In the genomic region with DNA sequence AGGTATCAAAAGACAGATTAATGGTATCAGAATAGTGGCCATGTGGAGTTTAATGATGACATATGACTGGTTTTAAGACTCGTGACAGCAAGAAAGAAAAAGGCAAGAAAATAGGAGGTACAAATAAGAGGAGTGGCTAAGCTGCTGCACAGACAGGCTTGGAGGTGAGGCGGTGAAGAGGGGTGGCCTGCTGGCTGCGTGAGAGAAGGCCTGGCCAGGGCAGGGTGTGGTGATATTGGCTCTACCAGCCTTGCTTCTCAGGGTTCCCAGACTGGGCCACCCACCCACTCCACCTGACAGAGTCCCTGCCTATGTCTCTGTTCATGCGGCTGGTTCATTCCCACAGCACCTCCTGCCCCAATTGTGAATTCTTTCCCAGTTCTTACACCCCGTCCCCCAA, we compare ENCODE assay signal across 28 cellular contexts.
"Had no signal": no experiment of that assay in that cellular context is flagged by ENCODE, and none has a peak within 500 bp of the region (broad histone marks: within the 10 kb centered on the region; RNA-seq: fewer than 3 reads in every experiment).

No MANE protein-coding gene starts in this region.

- H3K4me1 Mint-ChIP-seq: activated CD4-positive, alpha-beta memory T cell treated with anti-CD3 and anti-CD28 coated beads, Interleukin-2, amount 10 ng/mL, durations not matched to agents 7 days and 5 days; activated CD4-positive, alpha-beta T cell treated with anti-CD3 and anti-CD28 coated beads, Interleukin-2, amount 10 ng/mL, durations not matched to agents 7 days and 5 days; activated CD8-positive, alpha-beta memory T cell treated with anti-CD3 and anti-CD28 coated beads, Interleukin-2, amount 10 ng/mL, durations not matched to agents 7 days and 5 days; activated naive CD4-positive, alpha-beta T cell treated with anti-CD3 and anti-CD28 coated beads, Interleukin-2, amount 50 U/mL, for 24 hours; activated naive CD8-positive, alpha-beta T cell treated with anti-CD3 and anti-CD28 coated beads for 36 hours; activated naive CD8-positive, alpha-beta T cell treated with anti-CD3 and anti-CD28 coated beads, Interleukin-2, amount 50 U/mL, for 24 hours had no signal

- H3K4me3 Mint-ChIP-seq: activated CD4-positive, alpha-beta memory T cell treated with anti-CD3 and anti-CD28 coated beads, Interleukin-2, amount 10 ng/mL, durations not matched to agents 7 days and 5 days; activated CD4-positive, alpha-beta T cell treated with anti-CD3 and anti-CD28 coated beads, Interleukin-2, amount 10 ng/mL, durations not matched to agents 7 days and 5 days; activated CD8-positive, alpha-beta memory T cell treated with anti-CD3 and anti-CD28 coated beads, Interleukin-2, amount 10 ng/mL, durations not matched to agents 7 days and 5 days; activated naive CD4-positive, alpha-beta T cell treated with anti-CD3 and anti-CD28 coated beads for 36 hours; activated naive CD4-positive, alpha-beta T cell treated with anti-CD3 and anti-CD28 coated beads, Interleukin-2, amount 50 U/mL, for 24 hours; activated naive CD8-positive, alpha-beta T cell treated with anti-CD3 and anti-CD28 coated beads for 36 hours; activated naive CD8-positive, alpha-beta T cell treated with anti-CD3 and anti-CD28 coated beads, Interleukin-2, amount 50 U/mL, for 24 hours; activated T-helper 1 cell treated with anti-CD3 and anti-CD28 coated beads, Interleukin-12 subunit alpha, Interleukin-12 subunit beta, Interleukin-2, Interleukin-4 antibody, amounts not matched to agents 30 ng/mL and 10 ng/mL and 1 ng/mL, durations not matched to agents 14 hours and 24 hours and 36 hours; WTC11 had no signal

- H3K4me3 ChIP-seq: adrenal gland, body of pancreas had no signal

- ATAC-seq: activated CD8-positive, alpha-beta memory T cell treated with anti-CD3 and anti-CD28 coated beads, Interleukin-2, amount 10 ng/mL, durations not matched to agents 7 days and 5 days; activated naive CD8-positive, alpha-beta T cell treated with anti-CD3 and anti-CD28 coated beads, Interleukin-2, amount 50 U/mL, for 24 hours; body of pancreas; WTC11 had no signal

- H3K27ac Mint-ChIP-seq: activated CD4-positive, alpha-beta memory T cell treated with anti-CD3 and anti-CD28 coated beads, Interleukin-2, amount 10 ng/mL, durations not matched to agents 7 days and 5 days; activated CD4-positive, alpha-beta T cell treated with anti-CD3 and anti-CD28 coated beads, Interleukin-2, amount 10 ng/mL, durations not matched to agents 7 days and 5 days; activated CD8-positive, alpha-beta memory T cell treated with anti-CD3 and anti-CD28 coated beads, Interleukin-2, amount 10 ng/mL, durations not matched to agents 7 days and 5 days; activated naive CD4-positive, alpha-beta T cell treated with anti-CD3 and anti-CD28 coated beads for 36 hours; activated naive CD4-positive, alpha-beta T cell treated with anti-CD3 and anti-CD28 coated beads, Interleukin-2, amount 50 U/mL, for 24 hours; activated naive CD8-positive, alpha-beta T cell treated with anti-CD3 and anti-CD28 coated beads for 36 hours; activated naive CD8-positive, alpha-beta T cell treated with anti-CD3 and anti-CD28 coated beads, Interleukin-2, amount 50 U/mL, for 24 hours; activated T-helper 1 cell treated with anti-CD3 and anti-CD28 coated beads, Interleukin-12 subunit alpha, Interleukin-12 subunit beta, Interleukin-2, Interleukin-4 antibody, amounts not matched to agents 30 ng/mL and 10 ng/mL and 1 ng/mL, durations not matched to agents 14 hours and 24 hours and 36 hours; activated T-helper 2 cell treated with anti-CD3 and anti-CD28 coated beads, Interferon-gamma antibody, Interleukin-2, Interleukin-4, amounts not matched to agents 10 μg/mL and 5 μg/mL and 100 μg/mL, durations not matched to agents 14 hours and 24 hours and 36 hours; WTC11 had no signal

- H3K27me3 Mint-ChIP-seq: activated CD4-positive, alpha-beta memory T cell treated with anti-CD3 and anti-CD28 coated beads, Interleukin-2, amount 10 ng/mL, durations not matched to agents 7 days and 5 days; activated CD4-positive, alpha-beta T cell treated with anti-CD3 and anti-CD28 coated beads, Interleukin-2, amount 10 ng/mL, durations not matched to agents 7 days and 5 days; activated CD8-positive, alpha-beta memory T cell treated with anti-CD3 and anti-CD28 coated beads, Interleukin-2, amount 10 ng/mL, durations not matched to agents 7 days and 5 days; activated naive CD4-positive, alpha-beta T cell treated with anti-CD3 and anti-CD28 coated beads, Interleukin-2, amount 50 U/mL, for 24 hours; activated naive CD8-positive, alpha-beta T cell treated with anti-CD3 and anti-CD28 coated beads for 36 hours; activated naive CD8-positive, alpha-beta T cell treated with anti-CD3 and anti-CD28 coated beads, Interleukin-2, amount 50 U/mL, for 24 hours had no signal

- H3K4me1 ChIP-seq: adrenal gland, body of pancreas had no signal

- H3K9me3 ChIP-seq: adrenal gland, body of pancreas had no signal

- H3K36me3 Mint-ChIP-seq: WTC11 had no signal

- H3K9me3 Mint-ChIP-seq: activated CD4-positive, alpha-beta memory T cell treated with anti-CD3 and anti-CD28 coated beads, Interleukin-2, amount 10 ng/mL, durations not matched to agents 7 days and 5 days; activated CD4-positive, alpha-beta T cell treated with anti-CD3 and anti-CD28 coated beads, Interleukin-2, amount 10 ng/mL, durations not matched to agents 7 days and 5 days; activated naive CD4-positive, alpha-beta T cell treated with anti-CD3 and anti-CD28 coated beads for 36 hours; activated naive CD4-positive, alpha-beta T cell treated with anti-CD3 and anti-CD28 coated beads, Interleukin-2, amount 50 U/mL, for 24 hours; activated naive CD8-positive, alpha-beta T cell treated with anti-CD3 and anti-CD28 coated beads for 36 hours; activated naive CD8-positive, alpha-beta T cell treated with anti-CD3 and anti-CD28 coated beads, Interleukin-2, amount 50 U/mL, for 24 hours; activated T-helper 1 cell treated with anti-CD3 and anti-CD28 coated beads, Interleukin-12 subunit alpha, Interleukin-12 subunit beta, Interleukin-2, Interleukin-4 antibody, amounts not matched to agents 30 ng/mL and 10 ng/mL and 1 ng/mL, durations not matched to agents 14 hours and 24 hours and 36 hours; activated T-helper 2 cell treated with anti-CD3 and anti-CD28 coated beads, Interferon-gamma antibody, Interleukin-2, Interleukin-4, amounts not matched to agents 10 μg/mL and 5 μg/mL and 100 μg/mL, durations not matched to agents 14 hours and 24 hours and 36 hours; WTC11 had no signal

- H3K36me3 ChIP-seq: adrenal gland had no signal

- DNase-seq: activated CD4-positive, alpha-beta memory T cell treated with anti-CD3 and anti-CD28 coated beads, Interleukin-2, amount 10 ng/mL, durations not matched to agents 7 days and 5 days; activated CD4-positive, alpha-beta T cell treated with anti-CD3 and anti-CD28 coated beads for 1 hour; activated CD4-positive, alpha-beta T cell treated with anti-CD3 and anti-CD28 coated beads for 4 hours; activated CD4-positive, alpha-beta T cell treated with anti-CD3 and anti-CD28 coated beads, Interleukin-2, amount 10 ng/mL, durations not matched to agents 7 days and 5 days; activated CD4-positive, alpha-beta T cell treated with anti-CD3 and anti-CD28 coated beads, Interleukin-2, amount 50 U/mL, for 4 hours; activated CD8-positive, alpha-beta memory T cell treated with anti-CD3 and anti-CD28 coated beads, Interleukin-2, amount 10 ng/mL, durations not matched to agents 7 days and 5 days; activated CD8-positive, alpha-beta memory T cell treated with anti-CD3 and anti-CD28 coated beads, Interleukin-2, amount 50 U/mL, for 4 hours; activated effector memory CD4-positive, alpha-beta T cell treated with anti-CD3 and anti-CD28 coated beads, Interleukin-2, amount 50 U/mL, for 16 hours; activated naive CD4-positive, alpha-beta T cell treated with anti-CD3 and anti-CD28 coated beads for 36 hours; activated naive CD8-positive, alpha-beta T cell treated with anti-CD3 and anti-CD28 coated beads for 36 hours; activated naive CD8-positive, alpha-beta T cell treated with anti-CD3 and anti-CD28 coated beads, Interleukin-2, amount 50 U/mL, for 24 hours; activated T-cell treated with anti-CD3 and anti-CD28 coated beads, Interleukin-2, amount 50 U/mL, for 1 hour; activated T-cell treated with anti-CD3 and anti-CD28 coated beads, Interleukin-2, amount 50 U/mL, for 48 hours; adrenal gland; amygdala; aorta; body of pancreas; caudate nucleus; cortex of kidney; dermis blood vessel endothelial cell; effector CD8-positive, alpha-beta T cell; foreskin fibroblast; T-helper 2 cell had no signal

- H3K27ac ChIP-seq: adrenal gland, body of pancreas, epithelial cell of prostate had no signal
